9 cellular contexts compared by ENCODE assay signal in the genomic region with DNA sequence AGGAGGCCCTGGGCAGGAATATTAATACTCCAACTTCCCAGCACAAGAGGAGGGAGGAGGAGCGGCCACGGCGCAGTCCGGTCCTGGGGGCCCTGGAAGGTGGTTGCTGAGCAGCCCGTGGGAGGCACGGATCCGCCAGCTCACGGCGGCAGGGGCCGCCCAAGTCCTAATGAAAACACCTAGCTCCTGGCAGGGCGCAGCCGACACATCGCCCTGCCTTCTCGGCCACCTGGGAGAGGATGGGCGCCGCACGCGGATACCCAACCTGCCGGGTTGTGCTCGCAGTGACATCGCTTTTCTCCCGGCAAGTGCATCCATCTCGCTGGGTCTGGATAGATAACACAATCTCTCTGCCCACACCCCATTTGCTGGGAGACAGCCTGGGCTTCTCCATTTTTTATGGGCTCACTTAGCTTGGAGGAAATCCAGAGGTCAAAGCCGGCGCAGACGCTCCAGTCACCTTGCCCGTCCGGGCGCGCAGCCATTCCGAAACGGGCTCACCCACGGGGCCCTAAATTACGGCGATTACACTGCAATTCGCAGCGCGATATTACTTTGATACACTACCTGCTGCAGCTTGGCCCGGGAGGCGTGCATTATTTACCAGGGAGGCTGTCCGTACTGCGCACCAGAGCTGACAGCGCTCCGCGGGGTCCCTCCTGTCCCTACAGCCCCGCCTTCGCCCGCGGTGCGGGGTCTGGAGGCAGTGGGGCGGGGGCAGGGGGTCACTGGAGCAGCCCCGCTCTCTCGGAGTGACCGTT. TPM values are rescaled to one million over a fixed set of nuclear protein-coding genes. Genes with fewer than 3 reads are reported as not detected.
DNase-seq lines count a peak whose midpoint lies in the region; ATAC-seq and TF ChIP-seq lines count a peak whose summit lies in the region.
"Had no signal": no experiment of that assay in that cellular context is flagged by ENCODE, and none has a peak within 500 bp of the region (broad histone marks: within the 10 kb centered on the region; RNA-seq: fewer than 3 reads in every experiment).

No MANE protein-coding gene starts in this region.

- TF ChIP-seq RAD21 in SK-N-SH (IDR thresholded peaks at IDR 0.05; ENCODE audit: low read length): no peak

- H3K27me3 ChIP-seq in SK-N-SH (ENCODE audit: insufficient read depth): peaks cover 28% of the 10 kb centered on the region; the same call in 1 of the 2 replicates
- peaks cover 73% of the 10 kb centered on the region for H3K27me3 ChIP-seq in hepatocyte
- peaks cover 0 to 62% of the 10 kb centered on the region in 2 donors for H3K27me3 ChIP-seq in tibial artery

- H3K36me3 ChIP-seq in SK-N-SH (replicated peaks in 1 of 2; ENCODE audit: control insufficient read depth in 1 of 2, insufficient read depth in 2 of 2, low read length in 1 of 2) (no peaks in the 10 kb centered on the region), hepatocyte (replicated peaks; ENCODE audit: insufficient read depth, low read depth) (no peaks in the 10 kb centered on the region), tibial artery (no peaks in the 10 kb centered on the region)

- TF ChIP-seq CTCF in AG04449 (IDR thresholded peaks at IDR 0.05; ENCODE audit: insufficient read depth, low read length, missing control alignments) (no peak), SK-N-SH (IDR thresholded peaks at IDR 0.05) (no peak), hepatocyte (IDR thresholded peaks at IDR 0.05; ENCODE audit: poor library complexity) (peak; percentile 16), tibial artery (IDR thresholded peaks at IDR 0.05) (no peak)

- H3F3A ChIP-seq in SK-N-SH (replicated peaks; ENCODE audit: insufficient read depth): peaks cover 5% of the 10 kb centered on the region

- H3K9me2 ChIP-seq in SK-N-SH (no peaks in the 10 kb centered on the region), hepatocyte (replicated peaks; ENCODE audit: insufficient read depth) (no peaks in the 10 kb centered on the region)

- 36% methylated on average over 17 of the region's 54 CpGs for WGBS in SK-N-SH (ENCODE audit: low lambda C conversion rate)
- WGBS in hepatocyte (ENCODE audit: low lambda C conversion rate, missing lambda C conversion rate): 2% methylated on average over 53 of the region's 54 CpGs

- H3K27ac ChIP-seq in SK-N-SH (ENCODE audit: low read depth in 2 of 2, low read length in 1 of 2): peak overlapping the region in 1 of 2 experiments; percentile 28; a peak in 1 of 4 replicates
- H3K27ac ChIP-seq in hepatocyte: no peak overlapping the region
- no peak overlapping the region for H3K27ac ChIP-seq in tibial artery

- H2AFZ ChIP-seq in SK-N-SH (ENCODE audit: low read depth) (peak overlapping the region; percentile 27), hepatocyte (peak overlapping the region; percentile 14)

- H3K9me3 ChIP-seq in SK-N-SH (no peaks in the 10 kb centered on the region), hepatocyte (ENCODE audit: low read depth) (no peaks in the 10 kb centered on the region), tibial artery (no peaks in the 10 kb centered on the region)

- H3K4me3 ChIP-seq in AG04449 (ENCODE audit: low read depth, low read length): peak overlapping the region; percentile 36
- peak overlapping the region; percentile 24 to 32; a peak in 3 of 4 replicates for H3K4me3 ChIP-seq in SK-N-SH (ENCODE audit: low read depth in 2 of 2, low read length in 1 of 2)
- peak overlapping the region; percentile 26 for H3K4me3 ChIP-seq in hepatocyte
- no peak overlapping the region for H3K4me3 ChIP-seq in tibial artery

- POLR2A ChIA-PET in AG04449 (lab: Yijun Ruan, JAX) (no interaction called here), SK-N-SH (lab: Yijun Ruan, JAX) (interaction anchor here (0.5 to 2.0 kb wide), 6 partner anchors 19 to 169 kb away, joined by 3 to 6 read pairs (median 3); a partner anchor contains a TSS), HEK293T (lab: Yijun Ruan, JAX) (no interaction called here)

- ATAC-seq in GM18861 (IDR thresholded peaks at IDR 0.05; ENCODE audit: unreplicated experiment): peak; percentile 46
- ATAC-seq: HCT116 had no signal

- H4K20me1 ChIP-seq in SK-N-SH (ENCODE audit: insufficient read depth) (no peaks in the 10 kb centered on the region), hepatocyte (ENCODE audit: insufficient read depth, poor library complexity, severe bottlenecking) (no peaks in the 10 kb centered on the region)

- no peak for TF ChIP-seq EP300 in SK-N-SH (IDR thresholded peaks at IDR 0.05; ENCODE audit: borderline replicate concordance in 1 of 2, low read depth in 1 of 2, low read length in 1 of 2)

- H3K4me1 ChIP-seq in SK-N-SH (ENCODE audit: control insufficient read depth in 1 of 2, insufficient read depth in 2 of 2, low read depth in 1 of 2, low read length in 1 of 2) (peaks cover 0 to 24% of the 10 kb centered on the region in 2 experiments; a peak in 1 of 4 replicates), hepatocyte (ENCODE audit: insufficient read depth) (peaks cover 12% of the 10 kb centered on the region), tibial artery (peaks cover 0 to 15% (median 12%) of the 10 kb centered on the region in 4 donors)

- CTCF ChIA-PET in AG04449 (lab: Yijun Ruan, JAX): interaction anchor here (1.0 to 2.3 kb wide), 5 partner anchors 9 to 157 kb away, joined by 3 to 9 read pairs (median 4); no protein-coding TSS in a partner anchor
- CTCF ChIA-PET in SK-N-SH (lab: Yijun Ruan, JAX): interaction anchor here (0.6 to 6.8 kb wide), 19 partner anchors 9 to 267 kb away, joined by 3 to 63 read pairs (median 4); no protein-coding TSS in a partner anchor
- CTCF ChIA-PET in HEK293T (lab: Yijun Ruan, JAX): no interaction called here

- no peaks in the 10 kb centered on the region for H3K79me2 ChIP-seq in SK-N-SH (ENCODE audit: insufficient read depth)
- H3K79me2 ChIP-seq in hepatocyte: no peaks in the 10 kb centered on the region

- H3K4me2 ChIP-seq in SK-N-SH: peak overlapping the region; percentile 62
- H3K4me2 ChIP-seq in hepatocyte: peak overlapping the region; percentile 79

- H3K9ac ChIP-seq in SK-N-SH: no peak overlapping the region

- no peak for DNase-seq in AG04449 (ENCODE audit: low read depth, low spot score)
- peak; percentile 77 for DNase-seq in SK-N-SH
- DNase-seq in hepatocyte (ENCODE audit: low spot score): peak; percentile 43
- DNase-seq in stimulated activated CD8-positive, alpha-beta memory T cell treated with anti-CD3 and anti-CD28 coated beads, Interleukin-4, amount 100 ng/mL, for 24 hours (ENCODE audit: low read depth): peak; percentile 16
- no peak for DNase-seq in HEK293T (ENCODE audit: extremely low spot score)
- DNase-seq in tibial artery: no peak
- DNase-seq in midbrain (lab: John Stamatoyannopoulos, UW): no peak

- intact Hi-C loops in tibial artery (cut with DNase I; ENCODE audit: low total_unique reads): no loop called here

TF ChIP-seq in SK-N-SH, 30 proteins besides CTCF, POLR2A, EP300 and RAD21:
- TF ChIP-seq MEF2A (IDR thresholded peaks at IDR 0.05; ENCODE audit: borderline replicate concordance, low read depth) (no peak), SMC3 (IDR thresholded peaks at IDR 0.05; ENCODE audit: low read depth, low read length) (0 out of 2 replicates have a peak, but pooled peaks have one; percentile 7)

TF ChIP-seq in HEK293T, 16 proteins besides CTCF, POLR2A, EP300 and RAD21:
- TF ChIP-seq BHLHE40 (IDR thresholded peaks at IDR 0.05; ENCODE audit: borderline replicate concordance) (no peak), L3MBTL2 (conservative IDR thresholded peaks at IDR 0.05) (no peak), FOXA1 (IDR thresholded peaks at IDR 0.05) (no peak), FOXK2 (IDR thresholded peaks at IDR 0.05) (no peak), NFRKB (IDR thresholded peaks at IDR 0.05) (no peak), LEF1 (IDR thresholded peaks at IDR 0.05; ENCODE audit: borderline replicate concordance) (no peak), ELF4 (IDR thresholded peaks at IDR 0.05) (no peak), ARNT (IDR thresholded peaks at IDR 0.05) (no peak), ZNF384 (IDR thresholded peaks at IDR 0.05) (no peak), CTBP1 (IDR thresholded peaks at IDR 0.05; ENCODE audit: borderline replicate concordance) (no peak), SP1 (IDR thresholded peaks at IDR 0.05) (no peak), FOXM1 (IDR thresholded peaks at IDR 0.05; ENCODE audit: borderline replicate concordance) (no peak), SUZ12 (IDR thresholded peaks at IDR 0.05) (no peak), TARDBP (IDR thresholded peaks at IDR 0.05) (no peak), HDGF (IDR thresholded peaks at IDR 0.05; ENCODE audit: borderline replicate concordance) (no peak)
- TF ChIP-seq, protein P1, sequence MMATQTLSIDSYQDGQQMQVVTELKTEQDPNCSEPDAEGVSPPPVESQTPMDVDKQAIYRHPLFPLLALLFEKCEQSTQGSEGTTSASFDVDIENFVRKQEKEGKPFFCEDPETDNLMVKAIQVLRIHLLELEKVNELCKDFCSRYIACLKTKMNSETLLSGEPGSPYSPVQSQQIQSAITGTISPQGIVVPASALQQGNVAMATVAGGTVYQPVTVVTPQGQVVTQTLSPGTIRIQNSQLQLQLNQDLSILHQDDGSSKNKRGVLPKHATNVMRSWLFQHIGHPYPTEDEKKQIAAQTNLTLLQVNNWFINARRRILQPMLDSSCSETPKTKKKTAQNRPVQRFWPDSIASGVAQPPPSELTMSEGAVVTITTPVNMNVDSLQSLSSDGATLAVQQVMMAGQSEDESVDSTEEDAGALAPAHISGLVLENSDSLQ (IDR thresholded peaks at IDR 0.05): no peak

RNA-seq across cellular contexts. Expression of a gene that starts 36.2 kb away (rescaled TPM):
- polyA plus RNA-seq in SK-N-SH (2012; rRNA removed) (49.1 and 63.2 TPM in 2 replicates), hepatocyte (60.5 and 66.1 TPM in 2 replicates)
- polyA plus RNA-seq in SK-N-SH (2012; cell fraction: cytosol; rRNA removed): 50.1 and 62.9 TPM in 2 replicates
- polyA plus RNA-seq in SK-N-SH (2012; cell fraction: nucleus; rRNA removed): 17.7 and 37.0 TPM in 2 replicates
- total RNA-seq in hepatocyte: 17.8 and 32.5 TPM in 2 replicates

Comparison
In these comparisons a context has a peak if more than half of its experiments do, and no peak if none do; other contexts are left out.
1. DNase-seq: peak in SK-N-SH (single experiment), hepatocyte (single experiment) and stimulated activated CD8-positive, alpha-beta memory T cell treated with anti-CD3 and anti-CD28 coated beads, Interleukin-4, amount 100 ng/mL, for 24 hours (single experiment); none in AG04449 (single experiment), HEK293T (single experiment), tibial artery (0 of 2) and midbrain (single experiment).
2. H3K4me3 ChIP-seq: peak in AG04449 (single experiment), SK-N-SH (2 of 2) and hepatocyte (single experiment); none in tibial artery (0 of 2).